ENCODE assay signal across 1 cellular context in the genomic region with DNA sequence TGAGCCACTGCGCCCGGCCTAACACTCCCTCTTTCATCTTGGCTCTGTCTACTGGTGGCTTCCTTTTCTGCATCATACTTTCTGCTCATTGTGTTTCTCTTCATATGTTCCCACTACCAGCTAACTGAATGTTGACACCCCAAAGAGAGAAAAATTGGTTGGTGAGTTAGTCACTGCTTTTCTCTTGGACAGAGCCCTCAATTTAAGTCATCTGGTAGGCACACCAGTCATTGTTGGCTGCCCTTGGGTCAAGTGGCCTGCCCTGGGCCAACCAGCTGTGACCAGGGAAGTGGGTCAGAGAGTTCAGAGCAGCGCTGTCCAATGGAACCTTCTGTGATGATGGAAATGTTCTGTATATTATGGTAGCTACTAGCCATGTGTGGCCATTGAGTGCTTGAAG.
TF ChIP-seq lines count a peak whose summit lies in the region.

No MANE protein-coding gene starts in this region.

TF ChIP-seq in HepG2, 621 proteins besides CTCF, POLR2A, EP300 and RAD21:
- TF ChIP-seq MEIS2 (CRISPR knock-in tag; IDR thresholded peaks at IDR 0.05) (no peak), SMAD9 (CRISPR knock-in tag; IDR thresholded peaks at IDR 0.05) (no peak), ZNF563 (CRISPR knock-in tag; IDR thresholded peaks at IDR 0.05) (no peak), ZNF720 (CRISPR knock-in tag; IDR thresholded peaks at IDR 0.05) (no peak), ZNF296 (CRISPR knock-in tag; conservative IDR thresholded peaks at IDR 0.05) (no peak), ZSCAN30 (CRISPR knock-in tag; IDR thresholded peaks at IDR 0.05) (no peak)
- TF ChIP-seq, protein P1, sequence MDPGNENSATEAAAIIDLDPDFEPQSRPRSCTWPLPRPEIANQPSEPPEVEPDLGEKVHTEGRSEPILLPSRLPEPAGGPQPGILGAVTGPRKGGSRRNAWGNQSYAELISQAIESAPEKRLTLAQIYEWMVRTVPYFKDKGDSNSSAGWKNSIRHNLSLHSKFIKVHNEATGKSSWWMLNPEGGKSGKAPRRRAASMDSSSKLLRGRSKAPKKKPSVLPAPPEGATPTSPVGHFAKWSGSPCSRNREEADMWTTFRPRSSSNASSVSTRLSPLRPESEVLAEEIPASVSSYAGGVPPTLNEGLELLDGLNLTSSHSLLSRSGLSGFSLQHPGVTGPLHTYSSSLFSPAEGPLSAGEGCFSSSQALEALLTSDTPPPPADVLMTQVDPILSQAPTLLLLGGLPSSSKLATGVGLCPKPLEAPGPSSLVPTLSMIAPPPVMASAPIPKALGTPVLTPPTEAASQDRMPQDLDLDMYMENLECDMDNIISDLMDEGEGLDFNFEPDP (CRISPR knock-in tag; conservative IDR thresholded peaks at IDR 0.05), result no peak
- TF ChIP-seq, protein P2, sequence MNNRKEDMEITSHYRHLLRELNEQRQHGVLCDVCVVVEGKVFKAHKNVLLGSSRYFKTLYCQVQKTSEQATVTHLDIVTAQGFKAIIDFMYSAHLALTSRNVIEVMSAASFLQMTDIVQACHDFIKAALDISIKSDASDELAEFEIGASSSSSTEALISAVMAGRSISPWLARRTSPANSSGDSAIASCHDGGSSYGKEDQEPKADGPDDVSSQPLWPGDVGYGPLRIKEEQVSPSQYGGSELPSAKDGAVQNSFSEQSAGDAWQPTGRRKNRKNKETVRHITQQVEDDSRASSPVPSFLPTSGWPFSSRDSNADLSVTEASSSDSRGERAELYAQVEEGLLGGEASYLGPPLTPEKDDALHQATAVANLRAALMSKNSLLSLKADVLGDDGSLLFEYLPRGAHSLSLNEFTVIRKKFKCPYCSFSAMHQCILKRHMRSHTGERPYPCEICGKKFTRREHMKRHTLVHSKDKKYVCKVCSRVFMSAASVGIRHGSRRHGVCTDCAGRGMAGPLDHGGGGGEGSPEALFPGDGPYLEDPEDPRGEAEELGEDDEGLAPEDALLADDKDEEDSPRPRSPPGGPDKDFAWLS (CRISPR knock-in tag; IDR thresholded peaks at IDR 0.05; ENCODE audit: borderline replicate concordance), result no peak
- TF ChIP-seq, protein P3, sequence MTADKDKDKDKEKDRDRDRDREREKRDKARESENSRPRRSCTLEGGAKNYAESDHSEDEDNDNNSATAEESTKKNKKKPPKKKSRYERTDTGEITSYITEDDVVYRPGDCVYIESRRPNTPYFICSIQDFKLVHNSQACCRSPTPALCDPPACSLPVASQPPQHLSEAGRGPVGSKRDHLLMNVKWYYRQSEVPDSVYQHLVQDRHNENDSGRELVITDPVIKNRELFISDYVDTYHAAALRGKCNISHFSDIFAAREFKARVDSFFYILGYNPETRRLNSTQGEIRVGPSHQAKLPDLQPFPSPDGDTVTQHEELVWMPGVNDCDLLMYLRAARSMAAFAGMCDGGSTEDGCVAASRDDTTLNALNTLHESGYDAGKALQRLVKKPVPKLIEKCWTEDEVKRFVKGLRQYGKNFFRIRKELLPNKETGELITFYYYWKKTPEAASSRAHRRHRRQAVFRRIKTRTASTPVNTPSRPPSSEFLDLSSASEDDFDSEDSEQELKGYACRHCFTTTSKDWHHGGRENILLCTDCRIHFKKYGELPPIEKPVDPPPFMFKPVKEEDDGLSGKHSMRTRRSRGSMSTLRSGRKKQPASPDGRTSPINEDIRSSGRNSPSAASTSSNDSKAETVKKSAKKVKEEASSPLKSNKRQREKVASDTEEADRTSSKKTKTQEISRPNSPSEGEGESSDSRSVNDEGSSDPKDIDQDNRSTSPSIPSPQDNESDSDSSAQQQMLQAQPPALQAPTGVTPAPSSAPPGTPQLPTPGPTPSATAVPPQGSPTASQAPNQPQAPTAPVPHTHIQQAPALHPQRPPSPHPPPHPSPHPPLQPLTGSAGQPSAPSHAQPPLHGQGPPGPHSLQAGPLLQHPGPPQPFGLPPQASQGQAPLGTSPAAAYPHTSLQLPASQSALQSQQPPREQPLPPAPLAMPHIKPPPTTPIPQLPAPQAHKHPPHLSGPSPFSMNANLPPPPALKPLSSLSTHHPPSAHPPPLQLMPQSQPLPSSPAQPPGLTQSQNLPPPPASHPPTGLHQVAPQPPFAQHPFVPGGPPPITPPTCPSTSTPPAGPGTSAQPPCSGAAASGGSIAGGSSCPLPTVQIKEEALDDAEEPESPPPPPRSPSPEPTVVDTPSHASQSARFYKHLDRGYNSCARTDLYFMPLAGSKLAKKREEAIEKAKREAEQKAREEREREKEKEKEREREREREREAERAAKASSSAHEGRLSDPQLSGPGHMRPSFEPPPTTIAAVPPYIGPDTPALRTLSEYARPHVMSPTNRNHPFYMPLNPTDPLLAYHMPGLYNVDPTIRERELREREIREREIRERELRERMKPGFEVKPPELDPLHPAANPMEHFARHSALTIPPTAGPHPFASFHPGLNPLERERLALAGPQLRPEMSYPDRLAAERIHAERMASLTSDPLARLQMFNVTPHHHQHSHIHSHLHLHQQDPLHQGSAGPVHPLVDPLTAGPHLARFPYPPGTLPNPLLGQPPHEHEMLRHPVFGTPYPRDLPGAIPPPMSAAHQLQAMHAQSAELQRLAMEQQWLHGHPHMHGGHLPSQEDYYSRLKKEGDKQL (CRISPR knock-in tag; IDR thresholded peaks at IDR 0.05; ENCODE audit: low read depth), result no peak
- TF ChIP-seq, protein P4, sequence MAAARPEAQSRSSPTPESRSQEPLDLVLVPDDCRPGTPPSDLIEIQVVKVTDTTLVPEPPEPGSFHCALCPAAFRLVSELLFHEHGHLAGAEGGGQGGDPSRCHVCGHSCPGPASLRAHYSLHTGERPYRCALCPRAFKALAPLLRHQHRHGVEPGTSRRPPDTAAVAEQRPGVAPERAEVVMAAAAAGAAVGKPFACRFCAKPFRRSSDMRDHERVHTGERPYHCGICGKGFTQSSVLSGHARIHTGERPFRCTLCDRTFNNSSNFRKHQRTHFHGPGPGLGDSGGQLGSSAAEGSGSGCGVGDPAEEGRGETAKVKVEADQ (CRISPR knock-in tag; IDR thresholded peaks at IDR 0.05; ENCODE audit: borderline replicate concordance), result no peak
- TF ChIP-seq, protein P5, sequence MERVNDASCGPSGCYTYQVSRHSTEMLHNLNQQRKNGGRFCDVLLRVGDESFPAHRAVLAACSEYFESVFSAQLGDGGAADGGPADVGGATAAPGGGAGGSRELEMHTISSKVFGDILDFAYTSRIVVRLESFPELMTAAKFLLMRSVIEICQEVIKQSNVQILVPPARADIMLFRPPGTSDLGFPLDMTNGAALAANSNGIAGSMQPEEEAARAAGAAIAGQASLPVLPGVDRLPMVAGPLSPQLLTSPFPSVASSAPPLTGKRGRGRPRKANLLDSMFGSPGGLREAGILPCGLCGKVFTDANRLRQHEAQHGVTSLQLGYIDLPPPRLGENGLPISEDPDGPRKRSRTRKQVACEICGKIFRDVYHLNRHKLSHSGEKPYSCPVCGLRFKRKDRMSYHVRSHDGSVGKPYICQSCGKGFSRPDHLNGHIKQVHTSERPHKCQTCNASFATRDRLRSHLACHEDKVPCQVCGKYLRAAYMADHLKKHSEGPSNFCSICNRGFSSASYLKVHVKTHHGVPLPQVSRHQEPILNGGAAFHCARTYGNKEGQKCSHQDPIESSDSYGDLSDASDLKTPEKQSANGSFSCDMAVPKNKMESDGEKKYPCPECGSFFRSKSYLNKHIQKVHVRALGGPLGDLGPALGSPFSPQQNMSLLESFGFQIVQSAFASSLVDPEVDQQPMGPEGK (CRISPR knock-in tag; IDR thresholded peaks at IDR 0.05), result no peak
